32 cellular contexts compared by ENCODE assay signal in the genomic region with DNA sequence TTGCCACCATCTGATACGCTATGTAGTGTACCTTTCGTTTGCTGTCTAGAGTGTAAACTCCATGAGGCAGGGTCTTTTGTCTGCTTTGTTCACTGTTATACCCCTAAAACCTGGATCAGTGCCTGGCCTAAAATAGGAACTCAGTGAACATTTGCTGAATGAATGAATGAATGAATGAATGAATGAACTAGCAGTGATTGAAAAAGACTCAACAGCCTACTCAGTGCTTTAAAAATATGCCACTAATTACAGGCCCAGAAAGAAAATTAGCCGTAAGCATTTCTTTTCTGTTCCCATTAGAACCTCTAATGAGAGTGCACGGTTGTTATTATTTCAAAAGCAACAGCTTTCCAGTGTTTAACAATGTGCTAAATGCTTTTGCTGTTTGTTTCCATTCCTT.
"Had no signal": no experiment of that assay in that cellular context is flagged by ENCODE, and none has a peak within 500 bp of the region (broad histone marks: within the 10 kb centered on the region; RNA-seq: fewer than 3 reads in every experiment).

No MANE protein-coding gene starts in this region.

- H3K4me1 ChIP-seq: adrenal gland, ascending aorta, body of pancreas, breast epithelium had no signal

- H3K36me3 ChIP-seq: adrenal gland, ascending aorta, brain microvascular endothelial cell, breast epithelium, cardiac muscle cell had no signal

- FAIRE-seq: astrocyte had no signal

- H3K27me3 ChIP-seq: adrenal gland, ascending aorta, body of pancreas, brain microvascular endothelial cell, breast epithelium, cardiac muscle cell had no signal

- H3K9me3 ChIP-seq: adrenal gland, ascending aorta, body of pancreas, breast epithelium had no signal

- ATAC-seq: activated naive CD4-positive, alpha-beta T cell treated with anti-CD3 and anti-CD28 coated beads, Interleukin-2, amount 50 U/mL, for 72 hours; activated naive CD8-positive, alpha-beta T cell treated with anti-CD3 and anti-CD28 coated beads, Interleukin-2, amount 50 U/mL, for 24 hours; activated T-cell treated with anti-CD3 and anti-CD28 coated beads, Interleukin-2, amount 50 U/mL, for 4 hours; activated T-cell treated with anti-CD3 and anti-CD28 coated beads, Interleukin-2, amount 50 U/mL, for 72 hours; activated T-helper 17 cell treated with anti-CD3 and anti-CD28 coated beads, Interleukin-2, amount 50 U/mL, for 72 hours; body of pancreas had no signal

- H3K27ac ChIP-seq: adrenal gland, ascending aorta, body of pancreas, brain microvascular endothelial cell, breast epithelium, cardiac muscle cell had no signal

- H3K4me3 ChIP-seq: adrenal gland, ascending aorta, body of pancreas, breast epithelium, cardiac muscle cell had no signal

- DNase-seq: activated effector memory CD4-positive, alpha-beta T cell treated with anti-CD3 and anti-CD28 coated beads, Interleukin-2, amount 50 U/mL, for 16 hours; activated effector memory CD4-positive, alpha-beta T cell treated with Interleukin-2 at 50 U/mL for 16 hours; activated gamma-delta T cell; activated gamma-delta T cell treated with Interleukin-2 at 50 U/mL for 16 hours; activated naive CD4-positive, alpha-beta T cell; activated naive CD4-positive, alpha-beta T cell treated with anti-CD3 and anti-CD28 coated beads for 36 hours; activated naive CD4-positive, alpha-beta T cell treated with anti-CD3 and anti-CD28 coated beads, Interleukin-2, amount 10 ng/mL, durations not matched to agents 7 days and 5 days; activated naive CD4-positive, alpha-beta T cell treated with anti-CD3 and anti-CD28 coated beads, Interleukin-2, amount 50 U/mL, for 16 hours; activated naive CD4-positive, alpha-beta T cell treated with Interleukin-2 at 50 U/mL for 16 hours; activated naive CD8-positive, alpha-beta T cell treated with anti-CD3 and anti-CD28 coated beads for 36 hours; activated naive CD8-positive, alpha-beta T cell treated with anti-CD3 and anti-CD28 coated beads, Interleukin-2, amount 10 ng/mL, durations not matched to agents 7 days and 5 days; activated naive CD8-positive, alpha-beta T cell treated with anti-CD3 and anti-CD28 coated beads, Interleukin-2, amount 50 U/mL, for 24 hours; activated T-cell treated with anti-CD3 and anti-CD28 coated beads, Interleukin-2, amount 50 U/mL, for 24 hours; activated T-cell treated with anti-CD3 and anti-CD28 coated beads, Interleukin-2, amount 50 U/mL, for 4 hours; activated T-cell treated with anti-CD3 and anti-CD28 coated beads, Interleukin-2, amount 50 U/mL, for 48 hours; activated T-cell treated with anti-CD3 and anti-CD28 coated beads, Interleukin-2, amount 50 U/mL, for 72 hours; adrenal gland; amniotic stem cell; amygdala; anterior cingulate cortex; aorta; body of pancreas; brain microvascular endothelial cell; caudate nucleus; central memory CD4-positive, alpha-beta T cell; cerebellar nuclear complex had no signal
